1 cellular context compared by ENCODE assay signal in the genomic region with DNA sequence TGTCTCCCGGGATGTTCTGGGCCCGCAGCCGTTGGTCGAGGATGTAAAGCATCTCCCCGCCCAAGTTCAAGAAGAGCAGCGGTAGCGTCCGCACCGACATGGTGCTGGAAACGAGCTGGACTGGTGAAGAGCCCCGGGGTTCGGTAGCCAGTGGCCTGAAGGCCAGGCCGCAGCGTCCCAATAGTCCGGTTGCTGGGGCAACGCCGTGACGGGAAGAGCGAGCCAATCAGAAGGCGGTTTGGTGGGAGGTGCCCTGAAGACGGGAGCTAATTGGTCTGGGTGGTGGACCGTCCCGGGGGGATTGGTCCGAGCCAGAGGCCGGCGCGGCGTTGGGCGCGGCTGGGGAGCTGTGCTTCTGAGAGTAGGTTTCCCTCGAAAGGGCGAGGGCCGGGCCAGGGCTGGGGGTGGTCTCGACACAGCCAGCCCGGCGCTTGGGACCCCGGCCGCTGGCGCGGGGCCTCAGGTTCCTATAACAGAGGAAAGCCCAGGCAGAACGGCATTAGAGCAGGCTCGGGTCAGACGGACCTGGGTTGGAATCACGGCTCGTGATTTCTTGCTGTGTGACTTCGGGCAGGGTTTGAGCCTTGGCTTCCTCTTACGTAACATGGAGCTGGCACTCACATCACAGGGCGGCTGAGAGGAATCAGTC.
TF ChIP-seq lines count a peak whose summit lies in the region.

A gene with protein sequence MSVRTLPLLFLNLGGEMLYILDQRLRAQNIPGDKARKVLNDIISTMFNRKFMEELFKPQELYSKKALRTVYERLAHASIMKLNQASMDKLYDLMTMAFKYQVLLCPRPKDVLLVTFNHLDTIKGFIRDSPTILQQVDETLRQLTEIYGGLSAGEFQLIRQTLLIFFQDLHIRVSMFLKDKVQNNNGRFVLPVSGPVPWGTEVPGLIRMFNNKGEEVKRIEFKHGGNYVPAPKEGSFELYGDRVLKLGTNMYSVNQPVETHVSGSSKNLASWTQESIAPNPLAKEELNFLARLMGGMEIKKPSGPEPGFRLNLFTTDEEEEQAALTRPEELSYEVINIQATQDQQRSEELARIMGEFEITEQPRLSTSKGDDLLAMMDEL (minus strand): TSS at position 182 of the 649 bp plus-strand sequence. CDS start 82 bp downstream, at position 100.

TF ChIP-seq in HEK293, 187 proteins besides CTCF, POLR2A, EP300 and RAD21 (continued from another document):
- TF ChIP-seq, protein P1, sequence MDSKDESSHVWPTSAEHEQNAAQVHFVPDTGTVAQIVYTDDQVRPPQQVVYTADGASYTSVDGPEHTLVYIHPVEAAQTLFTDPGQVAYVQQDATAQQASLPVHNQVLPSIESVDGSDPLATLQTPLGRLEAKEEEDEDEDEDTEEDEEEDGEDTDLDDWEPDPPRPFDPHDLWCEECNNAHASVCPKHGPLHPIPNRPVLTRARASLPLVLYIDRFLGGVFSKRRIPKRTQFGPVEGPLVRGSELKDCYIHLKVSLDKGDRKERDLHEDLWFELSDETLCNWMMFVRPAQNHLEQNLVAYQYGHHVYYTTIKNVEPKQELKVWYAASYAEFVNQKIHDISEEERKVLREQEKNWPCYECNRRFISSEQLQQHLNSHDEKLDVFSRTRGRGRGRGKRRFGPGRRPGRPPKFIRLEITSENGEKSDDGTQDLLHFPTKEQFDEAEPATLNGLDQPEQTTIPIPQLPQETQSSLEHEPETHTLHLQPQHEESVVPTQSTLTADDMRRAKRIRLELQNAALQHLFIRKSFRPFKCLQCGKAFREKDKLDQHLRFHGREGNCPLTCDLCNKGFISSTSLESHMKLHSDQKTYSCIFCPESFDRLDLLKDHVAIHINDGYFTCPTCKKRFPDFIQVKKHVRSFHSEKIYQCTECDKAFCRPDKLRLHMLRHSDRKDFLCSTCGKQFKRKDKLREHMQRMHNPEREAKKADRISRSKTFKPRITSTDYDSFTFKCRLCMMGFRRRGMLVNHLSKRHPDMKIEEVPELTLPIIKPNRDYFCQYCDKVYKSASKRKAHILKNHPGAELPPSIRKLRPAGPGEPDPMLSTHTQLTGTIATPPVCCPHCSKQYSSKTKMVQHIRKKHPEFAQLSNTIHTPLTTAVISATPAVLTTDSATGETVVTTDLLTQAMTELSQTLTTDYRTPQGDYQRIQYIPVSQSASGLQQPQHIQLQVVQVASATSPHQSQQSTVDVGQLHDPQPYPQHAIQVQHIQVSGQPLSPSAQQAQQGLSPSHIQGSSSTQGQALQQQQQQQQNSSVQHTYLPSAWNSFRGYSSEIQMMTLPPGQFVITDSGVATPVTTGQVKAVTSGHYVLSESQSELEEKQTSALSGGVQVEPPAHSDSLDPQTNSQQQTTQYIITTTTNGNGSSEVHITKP (tag by site-specific recombination; IDR thresholded peaks at IDR 0.05), result peak; percentile 93
- TF ChIP-seq, protein P2, sequence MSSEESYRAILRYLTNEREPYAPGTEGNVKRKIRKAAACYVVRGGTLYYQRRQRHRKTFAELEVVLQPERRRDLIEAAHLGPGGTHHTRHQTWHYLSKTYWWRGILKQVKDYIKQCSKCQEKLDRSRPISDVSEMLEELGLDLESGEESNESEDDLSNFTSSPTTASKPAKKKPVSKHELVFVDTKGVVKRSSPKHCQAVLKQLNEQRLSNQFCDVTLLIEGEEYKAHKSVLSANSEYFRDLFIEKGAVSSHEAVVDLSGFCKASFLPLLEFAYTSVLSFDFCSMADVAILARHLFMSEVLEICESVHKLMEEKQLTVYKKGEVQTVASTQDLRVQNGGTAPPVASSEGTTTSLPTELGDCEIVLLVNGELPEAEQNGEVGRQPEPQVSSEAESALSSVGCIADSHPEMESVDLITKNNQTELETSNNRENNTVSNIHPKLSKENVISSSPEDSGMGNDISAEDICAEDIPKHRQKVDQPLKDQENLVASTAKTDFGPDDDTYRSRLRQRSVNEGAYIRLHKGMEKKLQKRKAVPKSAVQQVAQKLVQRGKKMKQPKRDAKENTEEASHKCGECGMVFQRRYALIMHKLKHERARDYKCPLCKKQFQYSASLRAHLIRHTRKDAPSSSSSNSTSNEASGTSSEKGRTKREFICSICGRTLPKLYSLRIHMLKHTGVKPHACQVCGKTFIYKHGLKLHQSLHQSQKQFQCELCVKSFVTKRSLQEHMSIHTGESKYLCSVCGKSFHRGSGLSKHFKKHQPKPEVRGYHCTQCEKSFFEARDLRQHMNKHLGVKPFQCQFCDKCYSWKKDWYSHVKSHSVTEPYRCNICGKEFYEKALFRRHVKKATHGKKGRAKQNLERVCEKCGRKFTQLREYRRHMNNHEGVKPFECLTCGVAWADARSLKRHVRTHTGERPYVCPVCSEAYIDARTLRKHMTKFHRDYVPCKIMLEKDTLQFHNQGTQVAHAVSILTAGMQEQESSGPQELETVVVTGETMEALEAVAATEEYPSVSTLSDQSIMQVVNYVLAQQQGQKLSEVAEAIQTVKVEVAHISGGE (tag by site-specific recombination; conservative IDR thresholded peaks at IDR 0.05; ENCODE audit: low read depth), result peak; percentile 33; the same call in 1 of the 2 replicates
- TF ChIP-seq ZNF530 (tag by site-specific recombination; IDR thresholded peaks at IDR 0.05; ENCODE audit: low read depth) (no peak), KLF16 (tag by site-specific recombination; IDR thresholded peaks at IDR 0.05) (peak; percentile 48; the same call in 1 of the 2 replicates), KLF7 (tag by site-specific recombination; IDR thresholded peaks at IDR 0.05; ENCODE audit: borderline replicate concordance) (peak; percentile 70; the same call in 1 of the 2 replicates), GLIS2 (tag by site-specific recombination; IDR thresholded peaks at IDR 0.05) (peak; percentile 90), ZNF184 (tag by site-specific recombination; IDR thresholded peaks at IDR 0.05) (0 out of 2 replicates have a peak, but pooled peaks have one; percentile 35), SCRT1 (tag by site-specific recombination; IDR thresholded peaks at IDR 0.05; ENCODE audit: borderline replicate concordance) (no peak), SALL2 (tag by site-specific recombination; IDR thresholded peaks at IDR 0.05; ENCODE audit: borderline replicate concordance) (no peak), ZBTB48 (tag by site-specific recombination; IDR thresholded peaks at IDR 0.05) (peak; percentile 56; the same call in 1 of the 2 replicates), GLI4 (tag by site-specific recombination; IDR thresholded peaks at IDR 0.05) (no peak), ZNF423 (tag by site-specific recombination; IDR thresholded peaks at IDR 0.05) (no peak), ZFP41 (tag by site-specific recombination; IDR thresholded peaks at IDR 0.05; ENCODE audit: borderline replicate concordance) (no peak), SP2 (tag by site-specific recombination; IDR thresholded peaks at IDR 0.05) (peak; percentile 93), ZBTB21 (tag by site-specific recombination; IDR thresholded peaks at IDR 0.05) (peak; percentile 76), ZFP69B (tag by site-specific recombination; IDR thresholded peaks at IDR 0.05) (no peak), ZNF629 (tag by site-specific recombination; IDR thresholded peaks at IDR 0.05) (peak; percentile 82), KLF9 (tag by site-specific recombination; IDR thresholded peaks at IDR 0.05; ENCODE audit: low read depth) (peak; percentile 64; the same call in 1 of the 2 replicates), ZNF600 (tag by site-specific recombination; IDR thresholded peaks at IDR 0.05) (peak; percentile 95), ZNF146 (tag by site-specific recombination; IDR thresholded peaks at IDR 0.05) (0 out of 2 replicates have a peak, but pooled peaks have one; percentile 6), ZNF660 (tag by site-specific recombination; IDR thresholded peaks at IDR 0.05) (peak; percentile 71; the same call in 1 of the 2 replicates), ZNF174 (tag by site-specific recombination; IDR thresholded peaks at IDR 0.05) (no peak), MZF1 (tag by site-specific recombination; IDR thresholded peaks at IDR 0.05; ENCODE audit: borderline replicate concordance) (peak; percentile 14; the same call in 1 of the 2 replicates), GLIS1 (tag by site-specific recombination; IDR thresholded peaks at IDR 0.05) (peak; percentile 81), ZNF169 (tag by site-specific recombination; IDR thresholded peaks at IDR 0.05) (no peak), ZNF791 (tag by site-specific recombination; IDR thresholded peaks at IDR 0.05) (no peak), HOXC10 (CRISPR knock-in tag; IDR thresholded peaks at IDR 0.05) (no peak), ZNF677 (tag by site-specific recombination; IDR thresholded peaks at IDR 0.05) (no peak), TRIM28 (IDR thresholded peaks at IDR 0.05; ENCODE audit: borderline replicate concordance, low read length) (peak; percentile 53; the same call in 1 of the 2 replicates), ZBTB17 (tag by site-specific recombination; IDR thresholded peaks at IDR 0.05) (peak; percentile 68)
- TF ChIP-seq, protein P3, sequence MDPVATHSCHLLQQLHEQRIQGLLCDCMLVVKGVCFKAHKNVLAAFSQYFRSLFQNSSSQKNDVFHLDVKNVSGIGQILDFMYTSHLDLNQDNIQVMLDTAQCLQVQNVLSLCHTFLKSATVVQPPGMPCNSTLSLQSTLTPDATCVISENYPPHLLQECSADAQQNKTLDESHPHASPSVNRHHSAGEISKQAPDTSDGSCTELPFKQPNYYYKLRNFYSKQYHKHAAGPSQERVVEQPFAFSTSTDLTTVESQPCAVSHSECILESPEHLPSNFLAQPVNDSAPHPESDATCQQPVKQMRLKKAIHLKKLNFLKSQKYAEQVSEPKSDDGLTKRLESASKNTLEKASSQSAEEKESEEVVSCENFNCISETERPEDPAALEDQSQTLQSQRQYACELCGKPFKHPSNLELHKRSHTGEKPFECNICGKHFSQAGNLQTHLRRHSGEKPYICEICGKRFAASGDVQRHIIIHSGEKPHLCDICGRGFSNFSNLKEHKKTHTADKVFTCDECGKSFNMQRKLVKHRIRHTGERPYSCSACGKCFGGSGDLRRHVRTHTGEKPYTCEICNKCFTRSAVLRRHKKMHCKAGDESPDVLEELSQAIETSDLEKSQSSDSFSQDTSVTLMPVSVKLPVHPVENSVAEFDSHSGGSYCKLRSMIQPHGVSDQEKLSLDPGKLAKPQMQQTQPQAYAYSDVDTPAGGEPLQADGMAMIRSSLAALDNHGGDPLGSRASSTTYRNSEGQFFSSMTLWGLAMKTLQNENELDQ (tag by site-specific recombination; IDR thresholded peaks at IDR 0.05; ENCODE audit: low read depth), result no peak
- TF ChIP-seq, protein P4, sequence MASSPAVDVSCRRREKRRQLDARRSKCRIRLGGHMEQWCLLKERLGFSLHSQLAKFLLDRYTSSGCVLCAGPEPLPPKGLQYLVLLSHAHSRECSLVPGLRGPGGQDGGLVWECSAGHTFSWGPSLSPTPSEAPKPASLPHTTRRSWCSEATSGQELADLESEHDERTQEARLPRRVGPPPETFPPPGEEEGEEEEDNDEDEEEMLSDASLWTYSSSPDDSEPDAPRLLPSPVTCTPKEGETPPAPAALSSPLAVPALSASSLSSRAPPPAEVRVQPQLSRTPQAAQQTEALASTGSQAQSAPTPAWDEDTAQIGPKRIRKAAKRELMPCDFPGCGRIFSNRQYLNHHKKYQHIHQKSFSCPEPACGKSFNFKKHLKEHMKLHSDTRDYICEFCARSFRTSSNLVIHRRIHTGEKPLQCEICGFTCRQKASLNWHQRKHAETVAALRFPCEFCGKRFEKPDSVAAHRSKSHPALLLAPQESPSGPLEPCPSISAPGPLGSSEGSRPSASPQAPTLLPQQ (tag by site-specific recombination; IDR thresholded peaks at IDR 0.05), result peak; percentile 58
- TF ChIP-seq, protein P5, sequence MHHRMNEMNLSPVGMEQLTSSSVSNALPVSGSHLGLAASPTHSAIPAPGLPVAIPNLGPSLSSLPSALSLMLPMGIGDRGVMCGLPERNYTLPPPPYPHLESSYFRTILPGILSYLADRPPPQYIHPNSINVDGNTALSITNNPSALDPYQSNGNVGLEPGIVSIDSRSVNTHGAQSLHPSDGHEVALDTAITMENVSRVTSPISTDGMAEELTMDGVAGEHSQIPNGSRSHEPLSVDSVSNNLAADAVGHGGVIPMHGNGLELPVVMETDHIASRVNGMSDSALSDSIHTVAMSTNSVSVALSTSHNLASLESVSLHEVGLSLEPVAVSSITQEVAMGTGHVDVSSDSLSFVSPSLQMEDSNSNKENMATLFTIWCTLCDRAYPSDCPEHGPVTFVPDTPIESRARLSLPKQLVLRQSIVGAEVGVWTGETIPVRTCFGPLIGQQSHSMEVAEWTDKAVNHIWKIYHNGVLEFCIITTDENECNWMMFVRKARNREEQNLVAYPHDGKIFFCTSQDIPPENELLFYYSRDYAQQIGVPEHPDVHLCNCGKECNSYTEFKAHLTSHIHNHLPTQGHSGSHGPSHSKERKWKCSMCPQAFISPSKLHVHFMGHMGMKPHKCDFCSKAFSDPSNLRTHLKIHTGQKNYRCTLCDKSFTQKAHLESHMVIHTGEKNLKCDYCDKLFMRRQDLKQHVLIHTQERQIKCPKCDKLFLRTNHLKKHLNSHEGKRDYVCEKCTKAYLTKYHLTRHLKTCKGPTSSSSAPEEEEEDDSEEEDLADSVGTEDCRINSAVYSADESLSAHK (tag by site-specific recombination; IDR thresholded peaks at IDR 0.05), result 0 out of 2 replicates have a peak, but pooled peaks have one; percentile 9
- TF ChIP-seq, protein P6, sequence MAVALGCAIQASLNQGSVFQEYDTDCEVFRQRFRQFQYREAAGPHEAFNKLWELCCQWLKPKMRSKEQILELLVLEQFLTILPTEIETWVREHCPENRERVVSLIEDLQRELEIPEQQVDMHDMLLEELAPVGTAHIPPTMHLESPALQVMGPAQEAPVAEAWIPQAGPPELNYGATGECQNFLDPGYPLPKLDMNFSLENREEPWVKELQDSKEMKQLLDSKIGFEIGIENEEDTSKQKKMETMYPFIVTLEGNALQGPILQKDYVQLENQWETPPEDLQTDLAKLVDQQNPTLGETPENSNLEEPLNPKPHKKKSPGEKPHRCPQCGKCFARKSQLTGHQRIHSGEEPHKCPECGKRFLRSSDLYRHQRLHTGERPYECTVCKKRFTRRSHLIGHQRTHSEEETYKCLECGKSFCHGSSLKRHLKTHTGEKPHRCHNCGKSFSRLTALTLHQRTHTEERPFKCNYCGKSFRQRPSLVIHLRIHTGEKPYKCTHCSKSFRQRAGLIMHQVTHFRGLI (tag by site-specific recombination; IDR thresholded peaks at IDR 0.05), result peak; percentile 98
- TF ChIP-seq, protein P7, sequence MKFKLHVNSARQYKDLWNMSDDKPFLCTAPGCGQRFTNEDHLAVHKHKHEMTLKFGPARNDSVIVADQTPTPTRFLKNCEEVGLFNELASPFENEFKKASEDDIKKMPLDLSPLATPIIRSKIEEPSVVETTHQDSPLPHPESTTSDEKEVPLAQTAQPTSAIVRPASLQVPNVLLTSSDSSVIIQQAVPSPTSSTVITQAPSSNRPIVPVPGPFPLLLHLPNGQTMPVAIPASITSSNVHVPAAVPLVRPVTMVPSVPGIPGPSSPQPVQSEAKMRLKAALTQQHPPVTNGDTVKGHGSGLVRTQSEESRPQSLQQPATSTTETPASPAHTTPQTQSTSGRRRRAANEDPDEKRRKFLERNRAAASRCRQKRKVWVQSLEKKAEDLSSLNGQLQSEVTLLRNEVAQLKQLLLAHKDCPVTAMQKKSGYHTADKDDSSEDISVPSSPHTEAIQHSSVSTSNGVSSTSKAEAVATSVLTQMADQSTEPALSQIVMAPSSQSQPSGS (tag by site-specific recombination; IDR thresholded peaks at IDR 0.05; ENCODE audit: low read depth), result no peak
